27 cellular contexts compared by ENCODE assay signal in the genomic region with DNA sequence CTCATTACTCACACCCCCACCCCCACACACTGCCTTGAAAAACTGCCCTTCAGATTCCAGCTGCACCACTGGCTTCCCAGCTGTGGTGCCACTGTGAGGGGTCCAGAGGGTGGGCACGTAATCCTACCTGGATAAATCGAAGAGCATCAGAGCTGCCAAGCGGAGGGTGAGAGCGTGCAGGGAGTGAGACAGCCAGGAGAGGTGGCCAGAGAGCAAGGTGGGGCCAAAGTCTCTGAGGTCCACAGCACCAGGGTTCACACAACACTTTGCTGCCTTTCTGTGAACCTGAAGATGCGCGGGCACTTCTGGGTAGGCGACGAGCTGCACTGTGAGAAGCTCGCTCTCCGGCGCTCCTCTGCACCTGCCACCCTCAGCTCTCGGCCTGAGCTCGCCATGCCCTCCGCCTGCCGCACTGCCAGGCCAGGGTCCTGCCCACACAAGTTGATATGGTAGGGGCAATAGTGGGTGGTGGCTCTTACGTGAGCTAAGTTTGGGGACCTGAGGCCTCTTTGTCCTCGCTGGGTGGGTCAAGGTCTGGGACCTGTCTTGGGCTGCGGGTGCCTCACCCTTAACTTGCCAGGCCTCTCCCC.
"Had no signal": no experiment of that assay in that cellular context is flagged by ENCODE, and none has a peak within 500 bp of the region (broad histone marks: within the 10 kb centered on the region; RNA-seq: fewer than 3 reads in every experiment).

No MANE protein-coding gene starts in this region.

- H3K4me1 ChIP-seq: breast epithelium, gastrocnemius medialis, upper lobe of left lung had no signal

- H3K4me1 Mint-ChIP-seq: activated CD4-positive, alpha-beta memory T cell treated with anti-CD3 and anti-CD28 coated beads, Interleukin-2, amount 10 ng/mL, durations not matched to agents 7 days and 5 days; activated CD4-positive, alpha-beta T cell treated with anti-CD3 and anti-CD28 coated beads, Interleukin-2, amount 10 ng/mL, durations not matched to agents 7 days and 5 days; activated naive CD4-positive, alpha-beta T cell treated with anti-CD3 and anti-CD28 coated beads, Interleukin-2, amount 50 U/mL, for 24 hours; activated naive CD8-positive, alpha-beta T cell treated with anti-CD3 and anti-CD28 coated beads, Interleukin-2, amount 50 U/mL, for 24 hours; natural killer cell had no signal

- H3K36me3 ChIP-seq: breast epithelium, gastrocnemius medialis, upper lobe of left lung had no signal

- H3K36me3 Mint-ChIP-seq: activated naive CD4-positive, alpha-beta T cell treated with anti-CD3 and anti-CD28 coated beads, Interleukin-2, amount 50 U/mL, for 24 hours; natural killer cell had no signal

- H3K27ac Mint-ChIP-seq: activated CD4-positive, alpha-beta memory T cell treated with anti-CD3 and anti-CD28 coated beads, Interleukin-2, amount 10 ng/mL, durations not matched to agents 7 days and 5 days; activated CD4-positive, alpha-beta T cell treated with anti-CD3 and anti-CD28 coated beads, Interleukin-2, amount 10 ng/mL, durations not matched to agents 7 days and 5 days; activated naive CD4-positive, alpha-beta T cell treated with anti-CD3 and anti-CD28 coated beads, Interleukin-2, amount 50 U/mL, for 24 hours; activated naive CD8-positive, alpha-beta T cell treated with anti-CD3 and anti-CD28 coated beads, Interleukin-2, amount 50 U/mL, for 24 hours; activated T-helper 2 cell treated with anti-CD3 and anti-CD28 coated beads, Interferon-gamma antibody, Interleukin-2, Interleukin-4, amounts not matched to agents 10 μg/mL and 5 μg/mL and 100 μg/mL, durations not matched to agents 14 hours and 24 hours and 36 hours; dendritic cell treated with granulocyte-macrophage colony-stimulating factor and Interleukin-4, amounts not matched to agents 40 ng/mL and 50 ng/mL, for 4 days; natural killer cell; T-helper 2 cell treated with Interferon-gamma antibody and Interleukin-4, amounts not matched to agents 5 μg/mL and 100 μg/mL, for 36 hours had no signal

- H3K4me3 ChIP-seq: breast epithelium, gastrocnemius medialis, hepatocyte, skin epidermis, upper lobe of left lung had no signal

- ATAC-seq: activated naive CD8-positive, alpha-beta T cell treated with anti-CD3 and anti-CD28 coated beads, Interleukin-2, amount 50 U/mL, for 24 hours; gastrocnemius medialis; sciatic nerve; stimulated activated naive CD8-positive, alpha-beta T cell treated with anti-CD3 and anti-CD28 coated beads, Interleukin-15, Interleukin-2, amounts not matched to agents 100 U/mL and 50 U/mL, for 24 hours had no signal

- H3K27me3 ChIP-seq: gastrocnemius medialis, hepatocyte, upper lobe of left lung had no signal

- DNase-seq: activated CD4-positive, alpha-beta memory T cell treated with anti-CD3 and anti-CD28 coated beads, Interleukin-2, amount 10 ng/mL, durations not matched to agents 7 days and 5 days; activated CD4-positive, alpha-beta T cell treated with anti-CD3 and anti-CD28 coated beads for 1 hour; activated CD4-positive, alpha-beta T cell treated with anti-CD3 and anti-CD28 coated beads, Interleukin-2, amount 10 ng/mL, durations not matched to agents 7 days and 5 days; activated naive CD8-positive, alpha-beta T cell treated with anti-CD3 and anti-CD28 coated beads, Interleukin-2, amount 50 U/mL, for 24 hours; activated T-cell treated with anti-CD3 and anti-CD28 coated beads, Interleukin-2, amount 50 U/mL, for 48 hours; amygdala; central memory CD4-positive, alpha-beta T cell; gastrocnemius medialis; glutamatergic neuron; left cardiac atrium; mesenchymal stem cell; natural killer cell; stimulated activated CD4-positive, alpha-beta T cell treated with anti-CD3 and anti-CD28 coated beads, Interleukin-12 subunit alpha, Interleukin-12 subunit beta, amount 100 ng/mL, for 4 hours; stimulated activated CD4-positive, alpha-beta T cell treated with anti-CD3 and anti-CD28 coated beads, Interleukin-4, amount 100 ng/mL, for 1 hour; stimulated activated naive CD8-positive, alpha-beta T cell treated with anti-CD3 and anti-CD28 coated beads, Interleukin-15, Interleukin-2, amounts not matched to agents 100 U/mL and 50 U/mL, for 24 hours; substantia nigra; T-helper 1 cell had no signal

- H3K27me3 Mint-ChIP-seq: activated CD4-positive, alpha-beta memory T cell treated with anti-CD3 and anti-CD28 coated beads, Interleukin-2, amount 10 ng/mL, durations not matched to agents 7 days and 5 days had no signal

- H3K9me3 Mint-ChIP-seq: activated CD4-positive, alpha-beta memory T cell treated with anti-CD3 and anti-CD28 coated beads, Interleukin-2, amount 10 ng/mL, durations not matched to agents 7 days and 5 days; activated CD4-positive, alpha-beta T cell treated with anti-CD3 and anti-CD28 coated beads, Interleukin-2, amount 10 ng/mL, durations not matched to agents 7 days and 5 days; activated T-helper 2 cell treated with anti-CD3 and anti-CD28 coated beads, Interferon-gamma antibody, Interleukin-2, Interleukin-4, amounts not matched to agents 10 μg/mL and 5 μg/mL and 100 μg/mL, durations not matched to agents 14 hours and 24 hours and 36 hours; dendritic cell treated with granulocyte-macrophage colony-stimulating factor and Interleukin-4, amounts not matched to agents 40 ng/mL and 50 ng/mL, for 4 days; natural killer cell; T-helper 2 cell treated with Interferon-gamma antibody and Interleukin-4, amounts not matched to agents 5 μg/mL and 100 μg/mL, for 36 hours had no signal

- H2AFZ ChIP-seq: hepatocyte had no signal

- H3K4me3 Mint-ChIP-seq: activated CD4-positive, alpha-beta memory T cell treated with anti-CD3 and anti-CD28 coated beads, Interleukin-2, amount 10 ng/mL, durations not matched to agents 7 days and 5 days; activated CD4-positive, alpha-beta T cell treated with anti-CD3 and anti-CD28 coated beads, Interleukin-2, amount 10 ng/mL, durations not matched to agents 7 days and 5 days; activated naive CD4-positive, alpha-beta T cell treated with anti-CD3 and anti-CD28 coated beads, Interleukin-2, amount 50 U/mL, for 24 hours; activated naive CD8-positive, alpha-beta T cell treated with anti-CD3 and anti-CD28 coated beads, Interleukin-2, amount 50 U/mL, for 24 hours; dendritic cell treated with granulocyte-macrophage colony-stimulating factor and Interleukin-4, amounts not matched to agents 40 ng/mL and 50 ng/mL, for 4 days; natural killer cell; T-helper 2 cell treated with Interferon-gamma antibody and Interleukin-4, amounts not matched to agents 5 μg/mL and 100 μg/mL, for 36 hours had no signal

- H3K9me3 ChIP-seq: breast epithelium, gastrocnemius medialis, upper lobe of left lung had no signal

- H3K27ac ChIP-seq: breast epithelium, epithelial cell of prostate, gastrocnemius medialis, hepatocyte, skin epidermis, upper lobe of left lung had no signal

- H3K79me2 ChIP-seq: hepatocyte had no signal

- H3K4me2 ChIP-seq: hepatocyte had no signal
